In the genomic region with DNA sequence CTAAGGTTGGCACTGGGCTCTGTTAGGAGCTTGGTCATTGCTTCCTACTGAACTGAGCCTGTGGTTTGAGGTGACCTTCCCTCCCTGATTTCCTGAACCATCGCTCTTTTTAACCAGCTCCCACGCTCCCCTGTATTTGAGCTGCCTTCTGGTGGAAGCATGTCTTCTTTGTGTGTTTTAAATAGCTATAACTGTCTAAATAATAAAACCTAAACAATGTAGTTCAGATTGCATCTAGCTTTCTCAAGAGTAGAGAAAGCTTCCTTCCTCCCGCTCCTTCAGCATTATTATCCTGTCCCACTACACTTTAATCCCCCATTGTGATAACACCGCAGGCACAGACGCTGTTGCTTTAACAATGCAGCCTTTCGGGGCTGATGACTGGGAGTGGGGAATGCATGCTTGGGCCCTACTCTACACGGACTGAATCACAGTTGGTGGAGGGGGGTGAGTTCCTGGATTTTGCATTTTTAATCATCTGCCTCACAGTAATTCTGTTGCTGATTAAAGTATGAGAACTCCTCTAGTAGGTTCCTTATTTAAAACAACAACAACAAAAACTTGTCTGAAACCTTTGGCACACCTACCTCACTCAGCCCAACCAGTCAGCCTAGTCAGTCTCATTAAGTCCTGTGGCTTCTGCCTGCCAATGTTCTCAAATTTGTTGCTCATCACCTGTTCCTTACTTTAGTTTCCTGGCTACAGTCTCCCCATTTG, we compare ENCODE assay signal across 8 cellular contexts. TPM values are rescaled to one million over a fixed set of nuclear protein-coding genes. Genes with fewer than 3 reads are reported as not detected.
DNase-seq lines count a peak whose midpoint lies in the region; ATAC-seq, FAIRE-seq and TF ChIP-seq lines count a peak whose summit lies in the region.

No MANE protein-coding gene starts in this region.

- H2BK120ac ChIP-seq in neuronal stem cell (ENCODE audit: low read depth, low read length) = no peak overlapping the region

- H3K14ac ChIP-seq in neuronal stem cell (ENCODE audit: low read length) = no peak overlapping the region

- no peak overlapping the region for H4K91ac ChIP-seq in neuronal stem cell (ENCODE audit: low read depth, low read length, poor library complexity)

- no peak overlapping the region for H2BK5ac ChIP-seq in neuronal stem cell (ENCODE audit: low read length)

- H3K4me2 ChIP-seq in neuronal stem cell (ENCODE audit: insufficient read depth, low read length, poor library complexity, severe bottlenecking) = peak overlapping the region; percentile 25

- ATAC-seq in GM18519 (IDR thresholded peaks at IDR 0.05; ENCODE audit: low FRiP score, unreplicated experiment) (no peak), GM18511 (IDR thresholded peaks at IDR 0.05; ENCODE audit: unreplicated experiment) (no peak)

- H3K18ac ChIP-seq in neuronal stem cell (ENCODE audit: low read length) = no peak overlapping the region

- H3K9ac ChIP-seq in neuronal stem cell (ENCODE audit: low read depth, low read length, poor library complexity) = no peak overlapping the region

- intact Hi-C loops in posterior cingulate gyrus (cut with DNase I) = no loop called here

- DNase-seq in ELR (ENCODE audit: low read depth) = peak; percentile 52
- DNase-seq in RCC 7860 (ENCODE audit: low spot score) = no peak
- peak; percentile 30 for DNase-seq in epithelial cell of proximal tubule (ENCODE audit: low read depth)
- no peak for DNase-seq in neuronal stem cell (ENCODE audit: low spot score)
- no peak for DNase-seq in mesenteric fat pad (ENCODE audit: low spot score)
- no peak for DNase-seq in posterior cingulate gyrus

- H2AK5ac ChIP-seq in neuronal stem cell (ENCODE audit: low read depth, low read length) = no peak overlapping the region

- H3K27ac ChIP-seq in neuronal stem cell (replicated peaks; ENCODE audit: low read length) = peak overlapping the region; percentile 68

- H2AFZ ChIP-seq in neuronal stem cell (ENCODE audit: low read length) = peak overlapping the region; percentile 45

- no peaks in the 10 kb centered on the region for H3K79me1 ChIP-seq in neuronal stem cell (ENCODE audit: low read depth, low read length)

- FAIRE-seq in RCC 7860 (lab: Jason Lieb, UNC) = peak; percentile 76

- peaks cover 6 to 18% of the 10 kb centered on the region in 2 donors for H3K4me1 ChIP-seq in neuronal stem cell (ENCODE audit: control insufficient read depth in 2 of 2, insufficient read depth in 1 of 2, low read depth in 1 of 2, low read length in 2 of 2)

- no peaks in the 10 kb centered on the region for H3K9me3 ChIP-seq in neuronal stem cell (replicated peaks in 1 of 2; ENCODE audit: control insufficient read depth in 2 of 2, insufficient read depth in 1 of 2, low read depth in 1 of 2, low read length in 2 of 2)

- H2BK15ac ChIP-seq in neuronal stem cell (ENCODE audit: low read length) = no peak overlapping the region

- peaks cover 0 to 35% of the 10 kb centered on the region in 2 donors for H3K36me3 ChIP-seq in neuronal stem cell (replicated peaks in 1 of 2; ENCODE audit: control insufficient read depth in 2 of 2, insufficient read depth in 2 of 2, low read length in 2 of 2)

- no peak for TF ChIP-seq CTCF in epithelial cell of proximal tubule (conservative IDR thresholded peaks at IDR 0.05; ENCODE audit: low read depth, low read length)

- WGBS in neuronal stem cell (ENCODE audit: extremely low coverage in 2 of 2, insufficient read length in 2 of 2, insufficient replicate concordance in 1 of 2), 2 donors = no CpG with 5 or more reads among the region's 7 CpGs

- no peak overlapping the region for H4K8ac ChIP-seq in neuronal stem cell (ENCODE audit: low read depth, low read length)

- H2BK12ac ChIP-seq in neuronal stem cell (ENCODE audit: low read length) = no peak overlapping the region

- no peak overlapping the region for H3K4me3 ChIP-seq in epithelial cell of proximal tubule (ENCODE audit: low read depth, low read length)
- H3K4me3 ChIP-seq in neuronal stem cell (ENCODE audit: low read length in 2 of 2) = no peak overlapping the region

- no peak overlapping the region for H3K23ac ChIP-seq in neuronal stem cell (ENCODE audit: low read depth, low read length, poor library complexity)

- H3K27me3 ChIP-seq in neuronal stem cell (ENCODE audit: control insufficient read depth in 3 of 3, insufficient read depth in 3 of 3, low read depth in 1 of 3, low read length in 3 of 3) = no peaks in the 10 kb centered on the region

- H3K4ac ChIP-seq in neuronal stem cell (ENCODE audit: low read length) = no peak overlapping the region

RNA-seq across cellular contexts. Expression of gene SMS, which starts 6.6 kb away (rescaled TPM):
- 315 and 326 TPM in 2 replicates for total RNA-seq in epithelial cell of proximal tubule
- 95.7 TPM for polyA plus RNA-seq in neuronal stem cell (2013, experiment 1 of 2)
- 97.5 TPM for polyA plus RNA-seq in neuronal stem cell (2013, experiment 2 of 2)
- 41.8 TPM for total RNA-seq in mesenteric fat pad

Comparison
In these comparisons a context has a peak if more than half of its experiments do, and no peak if none do; other contexts are left out.
1. DNase-seq: peak in ELR (single experiment) and epithelial cell of proximal tubule (single experiment); none in RCC 7860 (single experiment), neuronal stem cell (single experiment), mesenteric fat pad (single experiment) and posterior cingulate gyrus (0 of 10).